ENCODE assay signal across 1 cellular context in genomic region chr1:46036894-46037596, GRCh38.
TF ChIP-seq lines count a peak whose summit lies in the region.

No MANE protein-coding gene starts in this region.

TF ChIP-seq in HepG2, 621 proteins besides CTCF, POLR2A, EP300 and RAD21 (continued from another document and continues in another):
- TF ChIP-seq ZNF318 (CRISPR knock-in tag; IDR thresholded peaks at IDR 0.05) (no peak), GABPA (IDR thresholded peaks at IDR 0.05; ENCODE audit: low read depth, low read length) (no peak), GABPA (CRISPR knock-in tag; IDR thresholded peaks at IDR 0.05; ENCODE audit: low read depth) (no peak), HCFC1 (IDR thresholded peaks at IDR 0.05; ENCODE audit: low read depth, low read length) (no peak), ONECUT2 (CRISPR knock-in tag; IDR thresholded peaks at IDR 0.05) (no peak), RARA (CRISPR knock-in tag; IDR thresholded peaks at IDR 0.05) (no peak), ZNF562 (CRISPR knock-in tag; IDR thresholded peaks at IDR 0.05; ENCODE audit: borderline replicate concordance) (no peak), PTBP1 (IDR thresholded peaks at IDR 0.05; ENCODE audit: low read depth, low read length, poor library complexity, severe bottlenecking) (no peak), TMF1 (CRISPR knock-in tag; IDR thresholded peaks at IDR 0.05; ENCODE audit: low read depth) (no peak), U2AF1 (optimal IDR thresholded peaks at IDR 0.05; ENCODE audit: low read depth, low read length) (no peak), ZNF749 (CRISPR knock-in tag; IDR thresholded peaks at IDR 0.05; ENCODE audit: borderline replicate concordance) (no peak), ZZZ3 (CRISPR knock-in tag; IDR thresholded peaks at IDR 0.05; ENCODE audit: borderline replicate concordance) (no peak), ZNF282 (IDR thresholded peaks at IDR 0.05; ENCODE audit: partially characterized antibody) (no peak), DMTF1 (CRISPR knock-in tag; IDR thresholded peaks at IDR 0.05) (no peak), NR0B2 (CRISPR knock-in tag; IDR thresholded peaks at IDR 0.05) (no peak), ZBTB26 (CRISPR knock-in tag; IDR thresholded peaks at IDR 0.05; ENCODE audit: borderline replicate concordance) (no peak), ZNF567 (CRISPR knock-in tag; IDR thresholded peaks at IDR 0.05; ENCODE audit: borderline replicate concordance) (no peak), ZNF496 (CRISPR knock-in tag; IDR thresholded peaks at IDR 0.05; ENCODE audit: insufficient replicate concordance) (no peak), ZSCAN30 (CRISPR knock-in tag; IDR thresholded peaks at IDR 0.05) (no peak), DNMT3B (CRISPR knock-in tag; conservative IDR thresholded peaks at IDR 0.05) (no peak), NFYB (CRISPR knock-in tag; IDR thresholded peaks at IDR 0.05) (no peak), FOXJ3 (CRISPR knock-in tag; IDR thresholded peaks at IDR 0.05; ENCODE audit: borderline replicate concordance) (no peak), ZNF274 (CRISPR knock-in tag; IDR thresholded peaks at IDR 0.05) (no peak), ISL2 (CRISPR knock-in tag; IDR thresholded peaks at IDR 0.05) (no peak), KAT8 (CRISPR knock-in tag; IDR thresholded peaks at IDR 0.05) (0 out of 2 replicates have a peak, but pooled peaks have one; percentile 18), NR2F6 (IDR thresholded peaks at IDR 0.05) (no peak), NR2F6 (CRISPR knock-in tag; IDR thresholded peaks at IDR 0.05) (no peak), ZNF83 (CRISPR knock-in tag; IDR thresholded peaks at IDR 0.05; ENCODE audit: borderline replicate concordance) (peak; percentile 76; the same call in 1 of the 2 replicates), RERE (CRISPR knock-in tag; IDR thresholded peaks at IDR 0.05; ENCODE audit: low read depth) (no peak)
- TF ChIP-seq, protein P1, sequence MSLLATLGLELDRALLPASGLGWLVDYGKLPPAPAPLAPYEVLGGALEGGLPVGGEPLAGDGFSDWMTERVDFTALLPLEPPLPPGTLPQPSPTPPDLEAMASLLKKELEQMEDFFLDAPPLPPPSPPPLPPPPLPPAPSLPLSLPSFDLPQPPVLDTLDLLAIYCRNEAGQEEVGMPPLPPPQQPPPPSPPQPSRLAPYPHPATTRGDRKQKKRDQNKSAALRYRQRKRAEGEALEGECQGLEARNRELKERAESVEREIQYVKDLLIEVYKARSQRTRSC (CRISPR knock-in tag; IDR thresholded peaks at IDR 0.05; ENCODE audit: low read depth): no peak
- TF ChIP-seq, protein P2, sequence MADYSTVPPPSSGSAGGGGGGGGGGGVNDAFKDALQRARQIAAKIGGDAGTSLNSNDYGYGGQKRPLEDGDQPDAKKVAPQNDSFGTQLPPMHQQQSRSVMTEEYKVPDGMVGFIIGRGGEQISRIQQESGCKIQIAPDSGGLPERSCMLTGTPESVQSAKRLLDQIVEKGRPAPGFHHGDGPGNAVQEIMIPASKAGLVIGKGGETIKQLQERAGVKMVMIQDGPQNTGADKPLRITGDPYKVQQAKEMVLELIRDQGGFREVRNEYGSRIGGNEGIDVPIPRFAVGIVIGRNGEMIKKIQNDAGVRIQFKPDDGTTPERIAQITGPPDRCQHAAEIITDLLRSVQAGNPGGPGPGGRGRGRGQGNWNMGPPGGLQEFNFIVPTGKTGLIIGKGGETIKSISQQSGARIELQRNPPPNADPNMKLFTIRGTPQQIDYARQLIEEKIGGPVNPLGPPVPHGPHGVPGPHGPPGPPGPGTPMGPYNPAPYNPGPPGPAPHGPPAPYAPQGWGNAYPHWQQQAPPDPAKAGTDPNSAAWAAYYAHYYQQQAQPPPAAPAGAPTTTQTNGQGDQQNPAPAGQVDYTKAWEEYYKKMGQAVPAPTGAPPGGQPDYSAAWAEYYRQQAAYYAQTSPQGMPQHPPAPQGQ (CRISPR knock-in tag; IDR thresholded peaks at IDR 0.05; ENCODE audit: borderline replicate concordance): no peak
- TF ChIP-seq, protein P3, sequence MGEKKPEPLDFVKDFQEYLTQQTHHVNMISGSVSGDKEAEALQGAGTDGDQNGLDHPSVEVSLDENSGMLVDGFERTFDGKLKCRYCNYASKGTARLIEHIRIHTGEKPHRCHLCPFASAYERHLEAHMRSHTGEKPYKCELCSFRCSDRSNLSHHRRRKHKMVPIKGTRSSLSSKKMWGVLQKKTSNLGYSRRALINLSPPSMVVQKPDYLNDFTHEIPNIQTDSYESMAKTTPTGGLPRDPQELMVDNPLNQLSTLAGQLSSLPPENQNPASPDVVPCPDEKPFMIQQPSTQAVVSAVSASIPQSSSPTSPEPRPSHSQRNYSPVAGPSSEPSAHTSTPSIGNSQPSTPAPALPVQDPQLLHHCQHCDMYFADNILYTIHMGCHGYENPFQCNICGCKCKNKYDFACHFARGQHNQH (CRISPR knock-in tag; IDR thresholded peaks at IDR 0.05): peak; percentile 21; the same call in 1 of the 2 replicates
